In genomic region chr6:27650620-27651370, GRCh38 we compare ENCODE assay signal across 8 cellular contexts.
DNase-seq lines count a peak whose midpoint lies in the region; ATAC-seq, FAIRE-seq and TF ChIP-seq lines count a peak whose summit lies in the region.

No MANE protein-coding gene starts in this region.

- no peaks in the 10 kb centered on the region for H3K4me1 ChIP-seq in A549
- H3K4me1 ChIP-seq in adrenal gland (replicated peaks in 1 of 2): no peaks in the 10 kb centered on the region

- 27% methylated on average over 16 of the region's 17 CpGs for WGBS in A549 (ENCODE audit: missing lambda C conversion rate)
- 8 to 14% (median 10%) methylated on average over 17 of the region's 17 CpGs for WGBS in adrenal gland, 4 donors

- peaks cover 26% of the 10 kb centered on the region for H3K27me3 ChIP-seq in adrenal gland

- H3K27me3 Mint-ChIP-seq in activated naive CD8-positive, alpha-beta T cell: peaks cover 48% of the 10 kb centered on the region

- intact Hi-C loops in adrenal gland (cut with DNase I): no loop called here

- H3K4me3 ChIP-seq in A549 (peak overlapping the region; percentile 53), adrenal gland (no peak overlapping the region)

- H3K9me3 ChIP-seq in A549: no peaks in the 10 kb centered on the region
- no peaks in the 10 kb centered on the region for H3K9me3 ChIP-seq in adrenal gland (replicated peaks in 1 of 3)

- no peak for FAIRE-seq in A549 (lab: Jason Lieb, UNC)

- TF ChIP-seq CTCF in A549 (IDR thresholded peaks at IDR 0.05) (no peak), GM13976 (IDR thresholded peaks at IDR 0.05; ENCODE audit: borderline replicate concordance, control extremely low read depth, extremely low read depth, insufficient read depth, missing control alignments) (no peak), adrenal gland (IDR thresholded peaks at IDR 0.05) (no peak)

- ATAC-seq in A549: peak; percentile 94 to 97
- no peak for ATAC-seq in GM21390 (IDR thresholded peaks at IDR 0.05; ENCODE audit: unreplicated experiment)
- no peak for ATAC-seq in GM21360 (IDR thresholded peaks at IDR 0.05; ENCODE audit: unreplicated experiment)

- TF ChIP-seq POLR2A in A549 (IDR thresholded peaks at IDR 0.05; ENCODE audit: low read length) (no peak), adrenal gland (IDR thresholded peaks at IDR 0.05) (no peak)

- H3K27ac ChIP-seq in A549 (peak overlapping the region in 1 of 2 experiments; percentile 60; a peak in 2 of 6 replicates), adrenal gland (no peak overlapping the region)

- no peak for TF ChIP-seq RAD21 in A549 (conservative IDR thresholded peaks at IDR 0.05 in 1 of 2, IDR thresholded peaks at IDR 0.05 in 1 of 2)

- no peaks in the 10 kb centered on the region for H3K4me1 Mint-ChIP-seq in activated naive CD8-positive, alpha-beta T cell (ENCODE audit: low read depth)

- H3K36me3 Mint-ChIP-seq in activated naive CD8-positive, alpha-beta T cell: peaks cover 2% of the 10 kb centered on the region

- CTCF ChIA-PET in A549 (lab: Yijun Ruan, JAX): no interaction called here

- peak overlapping the region; percentile 36 for H3K27ac Mint-ChIP-seq in activated naive CD8-positive, alpha-beta T cell

- in situ Hi-C loops in GM13976 (cut with MboI; ENCODE audit: low sequenced_read_pairs, unreplicated experiment): no loop called here

- peak overlapping the region; percentile 89 for H3K4me2 ChIP-seq in A549

- H3K9me3 Mint-ChIP-seq in activated naive CD8-positive, alpha-beta T cell (ENCODE audit: low read depth): peaks cover 6% of the 10 kb centered on the region

- POLR2A ChIA-PET in A549 (lab: Yijun Ruan, JAX): no interaction called here

- peak in 1 of 2 experiments; percentile 88 for DNase-seq in A549 (ENCODE audit: low read depth in 1 of 2, low spot score in 1 of 2)
- peak; percentile 79 for DNase-seq in GM13976 (ENCODE audit: low spot score)
- peak; percentile 72 for DNase-seq in NCI-H226
- DNase-seq in lung microvascular endothelial cell (ENCODE audit: low read depth in 2 of 2): peak; percentile 33 to 44
- DNase-seq in adrenal gland: no peak

- no peaks in the 10 kb centered on the region for H3K36me3 ChIP-seq in adrenal gland (replicated peaks in 1 of 2)

- no peak for TF ChIP-seq EP300 in A549 (IDR thresholded peaks at IDR 0.05)

- no peak overlapping the region for H3K4me3 Mint-ChIP-seq in activated naive CD8-positive, alpha-beta T cell

TF ChIP-seq in A549, 52 proteins besides CTCF, POLR2A, EP300 and RAD21:
- TF ChIP-seq SREBF2 (IDR thresholded peaks at IDR 0.05) (peak; percentile 55), ESRRA (IDR thresholded peaks at IDR 0.05; ENCODE audit: borderline replicate concordance, low read length) (0 out of 2 replicates have a peak, but pooled peaks have one; percentile 38), GATA3 (IDR thresholded peaks at IDR 0.05; ENCODE audit: borderline replicate concordance) (peak; percentile 19; the same call in 1 of the 2 replicates), MAFK (IDR thresholded peaks at IDR 0.05; ENCODE audit: partially characterized antibody) (no peak), CEBPB (IDR thresholded peaks at IDR 0.05) (0 out of 4 replicates have a peak, but pooled peaks of 1 of the 2 experiments have one; percentile 17)
- TF ChIP-seq, protein P1, sequence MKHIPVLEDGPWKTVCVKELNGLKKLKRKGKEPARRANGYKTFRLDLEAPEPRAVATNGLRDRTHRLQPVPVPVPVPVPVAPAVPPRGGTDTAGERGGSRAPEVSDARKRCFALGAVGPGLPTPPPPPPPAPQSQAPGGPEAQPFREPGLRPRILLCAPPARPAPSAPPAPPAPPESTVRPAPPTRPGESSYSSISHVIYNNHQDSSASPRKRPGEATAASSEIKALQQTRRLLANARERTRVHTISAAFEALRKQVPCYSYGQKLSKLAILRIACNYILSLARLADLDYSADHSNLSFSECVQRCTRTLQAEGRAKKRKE (CRISPR knock-in tag; IDR thresholded peaks at IDR 0.05; ENCODE audit: low read depth): no peak

Comparison
In these comparisons a context has a peak if more than half of its experiments do, and no peak if none do; other contexts are left out.
1. ATAC-seq: peak in A549 (2 of 2); none in GM21390 (single experiment) and GM21360 (single experiment).
2. DNase-seq: peak in GM13976 (single experiment), NCI-H226 (single experiment) and lung microvascular endothelial cell (2 of 2); none in adrenal gland (0 of 7).